Comparison of ENCODE assay signal across 9 cellular contexts in genomic region chr21:35102488-35103407, GRCh38. TPM values are rescaled to one million over a fixed set of nuclear protein-coding genes. Genes with fewer than 3 reads are reported as not detected.
DNase-seq lines count a peak whose midpoint lies in the region; ATAC-seq and TF ChIP-seq lines count a peak whose summit lies in the region.
"Had no signal": no experiment of that assay in that cellular context is flagged by ENCODE, and none has a peak within 500 bp of the region (broad histone marks: within the 10 kb centered on the region; RNA-seq: fewer than 3 reads in every experiment).

No MANE protein-coding gene starts in this region.

- no peaks in the 10 kb centered on the region for H3K9me3 Mint-ChIP-seq in CD4-positive, alpha-beta memory T cell
- no peaks in the 10 kb centered on the region for H3K9me3 Mint-ChIP-seq in naive thymus-derived CD4-positive, alpha-beta T cell

- no peak overlapping the region for H3K4me3 ChIP-seq in CD4-positive, alpha-beta memory T cell (ENCODE audit: low read length in 2 of 2)
- no peak overlapping the region for H3K4me3 ChIP-seq in adrenal gland
- H3K4me3 ChIP-seq in naive thymus-derived CD4-positive, alpha-beta T cell (ENCODE audit: low read length) = peak overlapping the region; percentile 34
- no peak overlapping the region for H3K4me3 ChIP-seq in coronary artery
- H3K4me3 ChIP-seq in foreskin fibroblast (ENCODE audit: low read depth in 1 of 2, low read length in 2 of 2) = no peak overlapping the region
- H3K4me3 ChIP-seq: breast epithelium had no signal

- no peaks in the 10 kb centered on the region for H3K9me3 ChIP-seq in CD4-positive, alpha-beta memory T cell (ENCODE audit: control insufficient read depth in 1 of 2, low read length in 2 of 2)
- H3K9me3 ChIP-seq in adrenal gland (replicated peaks in 1 of 3) = no peaks in the 10 kb centered on the region
- no peaks in the 10 kb centered on the region for H3K9me3 ChIP-seq in naive thymus-derived CD4-positive, alpha-beta T cell (ENCODE audit: control insufficient read depth in 2 of 3, low read length in 3 of 3)
- H3K9me3 ChIP-seq: breast epithelium had no signal

- no peak overlapping the region for H3K27ac Mint-ChIP-seq in CD4-positive, alpha-beta memory T cell
- H3K27ac Mint-ChIP-seq in naive thymus-derived CD4-positive, alpha-beta T cell = no peak overlapping the region

- H3K27me3 Mint-ChIP-seq in CD4-positive, alpha-beta memory T cell = no peaks in the 10 kb centered on the region
- H3K27me3 Mint-ChIP-seq in naive thymus-derived CD4-positive, alpha-beta T cell = no peaks in the 10 kb centered on the region

- ATAC-seq in naive thymus-derived CD4-positive, alpha-beta T cell = peak; percentile 98
- no peak for ATAC-seq in GM18502 (IDR thresholded peaks at IDR 0.05; ENCODE audit: poor library complexity, unreplicated experiment)

- no peaks in the 10 kb centered on the region for H3K36me3 ChIP-seq in CD4-positive, alpha-beta memory T cell (ENCODE audit: insufficient read depth, low read length)
- no peaks in the 10 kb centered on the region for H3K36me3 ChIP-seq in adrenal gland (replicated peaks in 1 of 2)
- H3K36me3 ChIP-seq in naive thymus-derived CD4-positive, alpha-beta T cell (ENCODE audit: control insufficient read depth in 2 of 3, insufficient read depth in 3 of 3, low read length in 3 of 3) = no peaks in the 10 kb centered on the region
- H3K36me3 ChIP-seq: breast epithelium had no signal

- TF ChIP-seq CTCF in adrenal gland (IDR thresholded peaks at IDR 0.05) (no peak), coronary artery (IDR thresholded peaks at IDR 0.05) (no peak), foreskin fibroblast (IDR thresholded peaks at IDR 0.05; ENCODE audit: low read depth, low read length) (no peak)

- CTCF ChIA-PET in CD4-positive, alpha-beta memory T cell (lab: Charles Lee; ENCODE audit: partially characterized antibody) = no interaction called here
- CTCF ChIA-PET in naive thymus-derived CD4-positive, alpha-beta T cell (lab: Charles Lee) = interaction anchor here (0.6 to 0.7 kb wide), 2 partner anchors 152 to 159 kb away, joined by 3 to 4 read pairs; no protein-coding TSS in a partner anchor

- TF ChIP-seq POLR2A in adrenal gland (IDR thresholded peaks at IDR 0.05) = no peak

- H3K36me3 Mint-ChIP-seq in CD4-positive, alpha-beta memory T cell = no peaks in the 10 kb centered on the region
- no peaks in the 10 kb centered on the region for H3K36me3 Mint-ChIP-seq in naive thymus-derived CD4-positive, alpha-beta T cell

- H3K27ac ChIP-seq in CD4-positive, alpha-beta memory T cell (ENCODE audit: low read depth, low read length) = no peak overlapping the region
- H3K27ac ChIP-seq in adrenal gland = peak overlapping the region in 2 of 5 donors; percentile 15 to 57
- peak overlapping the region; percentile 52 for H3K27ac ChIP-seq in naive thymus-derived CD4-positive, alpha-beta T cell (ENCODE audit: low read depth, low read length)
- no peak overlapping the region for H3K27ac ChIP-seq in coronary artery
- H3K27ac ChIP-seq: breast epithelium had no signal

- no peak overlapping the region for H3K4me3 Mint-ChIP-seq in CD4-positive, alpha-beta memory T cell
- H3K4me3 Mint-ChIP-seq in naive thymus-derived CD4-positive, alpha-beta T cell = no peak overlapping the region

- H3K4me1 Mint-ChIP-seq in CD4-positive, alpha-beta memory T cell = no peaks in the 10 kb centered on the region
- H3K4me1 Mint-ChIP-seq in naive thymus-derived CD4-positive, alpha-beta T cell = peaks cover 0 to 4% (median 0%) of the 10 kb centered on the region in 7 donors

- H3K27me3 ChIP-seq in CD4-positive, alpha-beta memory T cell (ENCODE audit: insufficient read depth, low read length) = no peaks in the 10 kb centered on the region
- no peaks in the 10 kb centered on the region for H3K27me3 ChIP-seq in adrenal gland
- H3K27me3 ChIP-seq in naive thymus-derived CD4-positive, alpha-beta T cell (ENCODE audit: control insufficient read depth in 2 of 2, insufficient read depth in 2 of 2, low read length in 2 of 2) = no peaks in the 10 kb centered on the region
- H3K27me3 ChIP-seq: breast epithelium had no signal

- WGBS in adrenal gland, 4 donors = 61 to 65% (median 63%) methylated on average over 8 of the region's 8 CpGs

- peaks cover 14% of the 10 kb centered on the region for H3K4me1 ChIP-seq in CD4-positive, alpha-beta memory T cell (ENCODE audit: insufficient read depth, low read length)
- H3K4me1 ChIP-seq in adrenal gland (replicated peaks in 1 of 2) = no peaks in the 10 kb centered on the region
- H3K4me1 ChIP-seq in naive thymus-derived CD4-positive, alpha-beta T cell (ENCODE audit: control insufficient read depth in 2 of 2, insufficient read depth in 2 of 2, low read length in 2 of 2) = peaks cover 0 to 16% of the 10 kb centered on the region in 2 donors
- H3K4me1 ChIP-seq: breast epithelium had no signal

- POLR2A ChIA-PET in CD4-positive, alpha-beta memory T cell (lab: Charles Lee; ENCODE audit: partially characterized antibody) = interaction anchor here (1.1 kb wide), 1 partner anchor 56 kb away, joined by 4 read pairs; no protein-coding TSS in a partner anchor
- POLR2A ChIA-PET in naive thymus-derived CD4-positive, alpha-beta T cell (lab: Charles Lee) = interaction anchor here (0.7 kb wide), 1 partner anchor 15 kb away, joined by 3 read pairs; no protein-coding TSS in a partner anchor

- intact Hi-C loops in CD4-positive, alpha-beta memory T cell (cut with micrococcal nuclease) = no loop called here
- intact Hi-C loops in adrenal gland (cut with DNase I) = no loop called here
- intact Hi-C loops in naive thymus-derived CD4-positive, alpha-beta T cell (cut with micrococcal nuclease) = loop anchor here in 1 of 2 donors (1.0 to 5.0 kb wide), 2 partner anchors 54 to 210 kb away; no protein-coding TSS in a partner anchor

- DNase-seq in CD4-positive, alpha-beta memory T cell = peak; percentile 37 to 49 (median 49)
- DNase-seq in NCI-H510A (lab: John Stamatoyannopoulos, UW) (peak; percentile 10), adrenal gland (peak; percentile 29 to 70 (median 44)), coronary artery (ENCODE audit: low spot score) (no peak), NCI-H226 (no peak), foreskin fibroblast (no peak)
- DNase-seq in naive thymus-derived CD4-positive, alpha-beta T cell = peak in 8 of 9 donors; percentile 13 to 81 (median 78)

RNA-seq across cellular contexts. Expression of gene RUNX1, which starts 53.6 kb away (rescaled TPM):
- total RNA-seq in CD4-positive, alpha-beta memory T cell = 10 to 100 TPM; 86.1 to 96.3 TPM
- polyA plus RNA-seq in CD4-positive, alpha-beta memory T cell = 10 to 100 TPM in 1 of 2 donors, 1 to 10 TPM in 1; 6.0 to 26.7 TPM
- 10 to 100 TPM in 4 of 8 donors, 1 to 10 TPM in 4; 4.0 to 27.2 (median 11.8) TPM for total RNA-seq in adrenal gland
- 1 to 10 TPM; 2.2 to 5.2 (median 3.9) TPM for polyA plus RNA-seq in adrenal gland
- total RNA-seq in naive thymus-derived CD4-positive, alpha-beta T cell = 100 to 1,000 TPM in 1 of 5 experiments, 10 to 100 TPM in 4; 55.3 to 154 (median 98.5) TPM
- polyA plus RNA-seq in naive thymus-derived CD4-positive, alpha-beta T cell = 10 to 100 TPM; 27.9 to 42.8 TPM

Comparison
In these comparisons a context has a peak if more than half of its experiments do, and no peak if none do; other contexts are left out.
1. DNase-seq: peak in CD4-positive, alpha-beta memory T cell (5 of 5), NCI-H510A (single experiment), adrenal gland (7 of 7) and naive thymus-derived CD4-positive, alpha-beta T cell (8 of 9); none in coronary artery (single experiment), NCI-H226 (single experiment) and foreskin fibroblast (0 of 2).